In the genomic region with DNA sequence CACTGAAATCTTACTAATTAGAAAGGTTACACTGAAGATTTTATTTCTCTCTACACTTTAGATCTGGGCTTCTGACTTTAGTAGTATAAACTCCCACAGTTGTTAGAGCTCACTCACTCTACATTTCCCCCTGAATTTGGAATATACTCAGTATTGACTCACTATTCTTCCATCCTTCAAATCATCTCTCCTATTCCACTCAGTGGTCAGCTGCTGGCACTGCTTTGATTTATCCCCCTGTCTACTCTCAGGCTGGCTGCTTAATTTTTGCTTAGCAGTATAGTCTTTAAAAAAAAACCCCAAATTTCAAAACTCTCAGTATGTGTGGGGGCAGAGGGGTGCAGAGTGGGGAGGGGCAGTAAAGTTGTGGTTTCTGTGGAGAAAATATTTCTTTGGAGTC, we compare ENCODE assay signal across 10 cellular contexts.
DNase-seq lines count a peak whose midpoint lies in the region.
"Had no signal": no experiment of that assay in that cellular context is flagged by ENCODE, and none has a peak within 500 bp of the region (broad histone marks: within the 10 kb centered on the region; RNA-seq: fewer than 3 reads in every experiment).

No MANE protein-coding gene starts in this region.

- H3K36me3 ChIP-seq in adipocyte (ENCODE audit: control insufficient read depth, insufficient read depth, low read length, severe bottlenecking) = no peaks in the 10 kb centered on the region

- peaks cover 56% of the 10 kb centered on the region for H3K4me1 ChIP-seq in adipocyte (ENCODE audit: control insufficient read depth, insufficient read depth, low read length)

- DNase-seq in AG20443 (ENCODE audit: low spot score) = peak; percentile 28
- peak; percentile 51 for DNase-seq in HCEC 1CT
- no peak for DNase-seq in adipocyte (ENCODE audit: low read depth)
- DNase-seq in kidney tubule cell (ENCODE audit: low spot score) = peak; percentile 45
- no peak for DNase-seq in germinal center (ENCODE audit: low spot score)
- DNase-seq in NCI-H345 treated with DMSO at 0.1 percent for 48 hours (lab: John Stamatoyannopoulos, UW; ENCODE audit: unreplicated experiment) = no peak
- DNase-seq in activated CD8-positive, alpha-beta memory T cell treated with anti-CD3 and anti-CD28 coated beads, Interleukin-2, amount 50 U/mL, for 48 hours = no peak
- no peak for DNase-seq in NCI-H187 treated with DMSO at 0.1 percent for 48 hours (lab: John Stamatoyannopoulos, UW)
- DNase-seq: activated CD4-positive, alpha-beta T cell treated with anti-CD3 and anti-CD28 coated beads, Interleukin-2, amount 50 U/mL, for 4 hours; SHP77 treated with DMSO at 0.1 percent for 48 hours had no signal

- H3K9me3 ChIP-seq in adipocyte (ENCODE audit: control insufficient read depth, low read length) = no peaks in the 10 kb centered on the region

- no peak overlapping the region for H3K4me3 ChIP-seq in adipocyte (ENCODE audit: low read length)

- H3K9ac ChIP-seq in adipocyte (ENCODE audit: low read length) = peak overlapping the region; percentile 28

- H3K27me3 ChIP-seq in adipocyte (replicated peaks; ENCODE audit: control insufficient read depth, insufficient read depth, low read length) = no peaks in the 10 kb centered on the region

Comparison
In these comparisons a context has a peak if more than half of its experiments do, and no peak if none do; other contexts are left out.
1. DNase-seq: peak in AG20443 (single experiment), HCEC 1CT (single experiment) and kidney tubule cell (single experiment); none in adipocyte (single experiment), germinal center (single experiment), NCI-H345 treated with DMSO at 0.1 percent for 48 hours (single experiment), activated CD8-positive, alpha-beta memory T cell treated with anti-CD3 and anti-CD28 coated beads, Interleukin-2, amount 50 U/mL, for 48 hours (single experiment) and NCI-H187 treated with DMSO at 0.1 percent for 48 hours (single experiment).